In the genomic region with DNA sequence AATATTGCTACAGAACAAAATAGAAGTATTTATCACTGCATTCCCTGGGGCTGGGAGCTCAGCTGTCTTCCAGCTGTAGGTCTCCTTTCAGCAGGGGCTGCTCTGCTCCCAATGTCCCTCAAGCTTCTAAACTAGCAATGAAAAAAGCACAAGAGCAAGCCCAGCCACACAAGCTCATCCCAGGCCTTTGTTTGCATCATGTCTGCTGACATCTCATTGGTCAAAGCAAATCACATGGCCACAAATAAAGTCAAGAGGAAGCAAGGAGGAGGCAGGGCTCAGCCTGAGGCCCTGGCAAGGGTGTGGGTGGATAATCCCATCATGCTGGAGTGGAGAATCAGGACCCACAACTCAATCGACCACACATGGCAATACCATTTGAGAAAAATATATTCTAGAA, we compare ENCODE assay signal across 9 cellular contexts. TPM values are rescaled to one million over a fixed set of nuclear protein-coding genes. Genes with fewer than 3 reads are reported as not detected.
DNase-seq lines count a peak whose midpoint lies in the region; ATAC-seq and TF ChIP-seq lines count a peak whose summit lies in the region.
"Had no signal": no experiment of that assay in that cellular context is flagged by ENCODE, and none has a peak within 500 bp of the region (broad histone marks: within the 10 kb centered on the region; RNA-seq: fewer than 3 reads in every experiment).

No MANE protein-coding gene starts in this region.

- ATAC-seq in lower lobe of right lung (no peak), HG02852 (IDR thresholded peaks at IDR 0.05; ENCODE audit: unreplicated experiment) (no peak)

- no peaks in the 10 kb centered on the region for H3K36me3 Mint-ChIP-seq in activated naive CD4-positive, alpha-beta T cell treated with anti-CD3 and anti-CD28 coated beads for 36 hours (ENCODE audit: low read depth)

- H3K27ac ChIP-seq in brain microvascular endothelial cell (no peak overlapping the region), osteoblast (ENCODE audit: low read depth, low read length) (no peak overlapping the region), lower lobe of right lung (no peak overlapping the region)
- H3K27ac ChIP-seq: VCaP had no signal

- H3K4me3 Mint-ChIP-seq in activated naive CD4-positive, alpha-beta T cell treated with anti-CD3 and anti-CD28 coated beads for 36 hours = no peak overlapping the region

- peaks cover 9% of the 10 kb centered on the region for H3K4me1 Mint-ChIP-seq in activated naive CD4-positive, alpha-beta T cell treated with anti-CD3 and anti-CD28 coated beads for 36 hours (ENCODE audit: low read depth)

- peaks cover 17% of the 10 kb centered on the region for H3K27me3 Mint-ChIP-seq in activated naive CD4-positive, alpha-beta T cell treated with anti-CD3 and anti-CD28 coated beads for 36 hours (ENCODE audit: low read depth)

- peak; percentile 22 for DNase-seq in activated naive CD4-positive, alpha-beta T cell treated with anti-CD3 and anti-CD28 coated beads for 36 hours
- DNase-seq in activated naive CD4-positive, alpha-beta T cell (lab: John Stamatoyannopoulos, UW) = no peak
- DNase-seq in NCI-H510A (lab: John Stamatoyannopoulos, UW) (peak; percentile 23), brain microvascular endothelial cell (peak; percentile 45), osteoblast (ENCODE audit: insufficient read length, low spot score, missing footprints) (peak; percentile 96), lower lobe of right lung (no peak)
- DNase-seq in activated T-cell treated with anti-CD3 and anti-CD28 coated beads, Interleukin-2, amount 50 U/mL, for 1 hour = no peak

- H3K4me3 ChIP-seq in brain microvascular endothelial cell (ENCODE audit: low read depth, low read length) (no peak overlapping the region), osteoblast (ENCODE audit: insufficient read depth, low read length) (no peak overlapping the region), lower lobe of right lung (no peak overlapping the region)

- peak overlapping the region; percentile 69 for H2AFZ ChIP-seq in osteoblast (ENCODE audit: low read length)

- H3K9me3 ChIP-seq in osteoblast (ENCODE audit: low read depth, low read length) (no peaks in the 10 kb centered on the region), lower lobe of right lung (no peaks in the 10 kb centered on the region)

- H3K4me2 ChIP-seq in osteoblast (ENCODE audit: insufficient read depth, low read length) = no peak overlapping the region

- no peaks in the 10 kb centered on the region for H3K9me3 Mint-ChIP-seq in activated naive CD4-positive, alpha-beta T cell treated with anti-CD3 and anti-CD28 coated beads for 36 hours

- no peaks in the 10 kb centered on the region for H3K27me3 ChIP-seq in brain microvascular endothelial cell (replicated peaks)
- no peaks in the 10 kb centered on the region for H3K27me3 ChIP-seq in osteoblast (ENCODE audit: insufficient read depth, low read length)
- H3K27me3 ChIP-seq in lower lobe of right lung (ENCODE audit: low read depth) = no peaks in the 10 kb centered on the region

- no peaks in the 10 kb centered on the region for H4K20me1 ChIP-seq in osteoblast (ENCODE audit: insufficient read depth, low read length)

- H3K36me3 ChIP-seq in brain microvascular endothelial cell (replicated peaks) = no peaks in the 10 kb centered on the region
- H3K36me3 ChIP-seq in osteoblast (ENCODE audit: insufficient read depth, low read length) = no peaks in the 10 kb centered on the region
- no peaks in the 10 kb centered on the region for H3K36me3 ChIP-seq in lower lobe of right lung

- H3K4me1 ChIP-seq in osteoblast (ENCODE audit: insufficient read depth, low read length) = peaks cover 3% of the 10 kb centered on the region
- peaks cover 10% of the 10 kb centered on the region for H3K4me1 ChIP-seq in lower lobe of right lung

- no peak for TF ChIP-seq CTCF in brain microvascular endothelial cell (IDR thresholded peaks at IDR 0.05; ENCODE audit: low read depth, low read length, missing control alignments)
- no peak for TF ChIP-seq CTCF in osteoblast (IDR thresholded peaks at IDR 0.05; ENCODE audit: extremely low read depth, low read depth, low read length)
- TF ChIP-seq CTCF in lower lobe of right lung (IDR thresholded peaks at IDR 0.05) = no peak

- in situ Hi-C loops in brain microvascular endothelial cell (cut with HindIII; ENCODE audit: low pct_ligation_motif_present, low sequenced_read_pairs) = no loop called here

- intact Hi-C loops in activated naive CD4-positive, alpha-beta T cell treated with anti-CD3 and anti-CD28 coated beads for 36 hours (cut with micrococcal nuclease) = no loop called here
- intact Hi-C loops in lower lobe of right lung (cut with DNase I) = no loop called here

- CTCF ChIA-PET in activated naive CD4-positive, alpha-beta T cell treated with anti-CD3 and anti-CD28 coated beads for 36 hours (lab: Charles Lee) = no interaction called here

- H3K79me2 ChIP-seq in osteoblast (ENCODE audit: insufficient read depth, low read length) = no peaks in the 10 kb centered on the region

- H3K27ac Mint-ChIP-seq in activated naive CD4-positive, alpha-beta T cell treated with anti-CD3 and anti-CD28 coated beads for 36 hours = no peak overlapping the region

RNA-seq across cellular contexts. Expression of a gene that starts 2.2 kb away (rescaled TPM):
- under 1 TPM in 1 of 2 experiments, not detected in 1; 0.19 TPM for total RNA-seq in activated naive CD4-positive, alpha-beta T cell treated with anti-CD3 and anti-CD28 coated beads for 36 hours
- 1.8 and 2.9 TPM in 2 replicates for total RNA-seq in osteoblast
- total RNA-seq in lower lobe of right lung = 2.4 TPM

RNA-seq across cellular contexts. Expression of a gene that starts 36.5 kb away (rescaled TPM):
- 10 to 100 TPM; 68.9 to 69.7 TPM for total RNA-seq in activated naive CD4-positive, alpha-beta T cell treated with anti-CD3 and anti-CD28 coated beads for 36 hours
- total RNA-seq in osteoblast (627 and 634 TPM in 2 replicates), lower lobe of right lung (347 TPM)

Comparison
In these comparisons a context has a peak if more than half of its experiments do, and no peak if none do; other contexts are left out.
1. DNase-seq: peak in activated naive CD4-positive, alpha-beta T cell treated with anti-CD3 and anti-CD28 coated beads for 36 hours (single experiment), NCI-H510A (single experiment), brain microvascular endothelial cell (single experiment) and osteoblast (single experiment); none in activated naive CD4-positive, alpha-beta T cell (0 of 4), activated T-cell treated with anti-CD3 and anti-CD28 coated beads, Interleukin-2, amount 50 U/mL, for 1 hour (single experiment) and lower lobe of right lung (single experiment).